11 cellular contexts compared by ENCODE assay signal in the genomic region with DNA sequence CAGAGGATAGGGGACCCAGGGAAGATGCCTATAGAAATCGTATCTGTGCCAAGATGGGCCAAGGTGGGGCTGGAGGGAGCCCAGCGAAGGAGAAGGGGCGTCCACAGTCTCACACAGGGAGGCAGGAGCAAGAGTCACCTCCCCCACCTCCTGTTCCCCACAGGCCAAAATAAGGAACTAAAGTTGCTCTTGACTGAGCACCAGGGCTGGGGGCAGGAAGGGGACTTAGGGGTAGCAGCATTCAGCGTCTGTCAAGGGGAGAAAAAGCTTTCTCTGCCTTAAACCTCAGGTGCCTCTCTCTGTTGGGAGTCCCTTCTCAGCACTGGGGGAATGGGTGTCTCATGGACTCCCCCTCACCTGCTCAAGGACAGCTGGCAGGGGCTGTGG. TPM values are rescaled to one million over a fixed set of nuclear protein-coding genes. Genes with fewer than 3 reads are reported as not detected.
DNase-seq lines count a peak whose midpoint lies in the region; ATAC-seq, FAIRE-seq and TF ChIP-seq lines count a peak whose summit lies in the region.
"Had no signal": no experiment of that assay in that cellular context is flagged by ENCODE, and none has a peak within 500 bp of the region (broad histone marks: within the 10 kb centered on the region; RNA-seq: fewer than 3 reads in every experiment).

No MANE protein-coding gene starts in this region.

- ATAC-seq in activated CD8-positive, alpha-beta T cell treated with anti-CD3 and anti-CD28 coated beads, Interleukin-2, amount 10 ng/mL, durations not matched to agents 7 days and 5 days = no peak
- ATAC-seq: heart right ventricle had no signal

- H3K79me1 ChIP-seq in neuronal stem cell (ENCODE audit: low read depth, low read length) = no peaks in the 10 kb centered on the region

- no peak for FAIRE-seq in GM12891 (lab: Jason Lieb, UNC)

- H2BK15ac ChIP-seq in neuronal stem cell (ENCODE audit: low read length) = peak overlapping the region; percentile 64

- no peak overlapping the region for H3K4me2 ChIP-seq in neuronal stem cell (ENCODE audit: insufficient read depth, low read length, poor library complexity, severe bottlenecking)

- no peaks in the 10 kb centered on the region for H3K27me3 Mint-ChIP-seq in activated CD8-positive, alpha-beta T cell treated with anti-CD3 and anti-CD28 coated beads, Interleukin-2, amount 10 ng/mL, durations not matched to agents 7 days and 5 days (ENCODE audit: low read depth)

- peaks cover 0 to 39% (median 11%) of the 10 kb centered on the region in 3 experiments for H3K27me3 ChIP-seq in neuronal stem cell (ENCODE audit: control insufficient read depth in 3 of 3, insufficient read depth in 3 of 3, low read depth in 1 of 3, low read length in 3 of 3)
- H3K27me3 ChIP-seq in WERI-Rb-1 (ENCODE audit: insufficient read depth, low read depth, severe bottlenecking) = no peaks in the 10 kb centered on the region
- no peaks in the 10 kb centered on the region for H3K27me3 ChIP-seq in prostate gland (replicated peaks; ENCODE audit: insufficient read depth)
- H3K27me3 ChIP-seq: heart right ventricle had no signal

- peak overlapping the region; percentile 95 for H3K27ac Mint-ChIP-seq in activated CD8-positive, alpha-beta T cell treated with anti-CD3 and anti-CD28 coated beads, Interleukin-2, amount 10 ng/mL, durations not matched to agents 7 days and 5 days

- H3K4me3 Mint-ChIP-seq in activated CD8-positive, alpha-beta T cell treated with anti-CD3 and anti-CD28 coated beads, Interleukin-2, amount 10 ng/mL, durations not matched to agents 7 days and 5 days = peak overlapping the region; percentile 67

- TF ChIP-seq CTCF in WERI-Rb-1 (IDR thresholded peaks at IDR 0.05; ENCODE audit: low read depth, low read length) = no peak
- no peak for TF ChIP-seq CTCF in prostate gland (IDR thresholded peaks at IDR 0.05)

- CTCF ChIA-PET in activated CD8-positive, alpha-beta T cell treated with anti-CD3 and anti-CD28 coated beads, Interleukin-2, amount 10 ng/mL, durations not matched to agents 7 days and 5 days (lab: Charles Lee) = interaction anchor here (1.2 to 9.1 kb wide), 3 partner anchors 10 to 73 kb away, joined by 3 to 176 read pairs (median 41); partner anchors contain the start of genes ARHGEF1 and RPS19

- no peak overlapping the region for H4K91ac ChIP-seq in neuronal stem cell (ENCODE audit: low read depth, low read length, poor library complexity)

- intact Hi-C loops in prostate gland (cut with DNase I) = no loop called here

- H3K4me1 Mint-ChIP-seq in activated CD8-positive, alpha-beta T cell treated with anti-CD3 and anti-CD28 coated beads, Interleukin-2, amount 10 ng/mL, durations not matched to agents 7 days and 5 days (ENCODE audit: low read depth) = peaks cover 86% of the 10 kb centered on the region

- H4K8ac ChIP-seq in neuronal stem cell (ENCODE audit: low read depth, low read length) = no peak overlapping the region

- H3K4ac ChIP-seq in neuronal stem cell (ENCODE audit: low read length) = no peak overlapping the region

- no peak overlapping the region for H2BK5ac ChIP-seq in neuronal stem cell (ENCODE audit: low read length)

- H3K36me3 Mint-ChIP-seq in activated CD8-positive, alpha-beta T cell treated with anti-CD3 and anti-CD28 coated beads, Interleukin-2, amount 10 ng/mL, durations not matched to agents 7 days and 5 days (ENCODE audit: low read depth) = peaks cover 13% of the 10 kb centered on the region

- H3K4me3 ChIP-seq in neuronal stem cell (ENCODE audit: low read length in 2 of 2) = no peak overlapping the region
- H3K4me3 ChIP-seq in WERI-Rb-1 (ENCODE audit: low read depth, low read length) = no peak overlapping the region
- H3K4me3 ChIP-seq in prostate gland = no peak overlapping the region
- H3K4me3 ChIP-seq: heart right ventricle had no signal

- H3K23ac ChIP-seq in neuronal stem cell (ENCODE audit: low read depth, low read length, poor library complexity) = peak overlapping the region; percentile 87

- H3K18ac ChIP-seq in neuronal stem cell (ENCODE audit: low read length) = no peak overlapping the region

- H3K4me1 ChIP-seq in neuronal stem cell (ENCODE audit: control insufficient read depth in 2 of 2, insufficient read depth in 1 of 2, low read depth in 1 of 2, low read length in 2 of 2) (peaks cover 0 to 4% of the 10 kb centered on the region in 2 donors), prostate gland (replicated peaks) (no peaks in the 10 kb centered on the region)

- no peak for DNase-seq in GM12891 (ENCODE audit: insufficient read length, low spot score)
- DNase-seq in KG1 (lab: John Stamatoyannopoulos, UW) = peak; percentile 46
- no peak for DNase-seq in activated CD8-positive, alpha-beta T cell treated with anti-CD3 and anti-CD28 coated beads, Interleukin-2, amount 10 ng/mL, durations not matched to agents 7 days and 5 days
- DNase-seq in neuronal stem cell (ENCODE audit: low spot score) = no peak
- no peak for DNase-seq in D341Med (ENCODE audit: low spot score)
- DNase-seq in WERI-Rb-1 = no peak
- no peak for DNase-seq in prostate gland (ENCODE audit: low spot score)
- DNase-seq in kidney glomerular epithelial cell (lab: John Stamatoyannopoulos, UW) = no peak
- DNase-seq: heart right ventricle, NCI-H774 had no signal

- no CpG with 5 or more reads among the region's 4 CpGs for WGBS in neuronal stem cell (ENCODE audit: extremely low coverage in 2 of 2, insufficient read length in 2 of 2, insufficient replicate concordance in 1 of 2), 2 donors
- WGBS in prostate gland = 61% methylated on average over 4 of the region's 4 CpGs

- no peak overlapping the region for H2BK120ac ChIP-seq in neuronal stem cell (ENCODE audit: low read depth, low read length)

- H3K9me3 Mint-ChIP-seq in activated CD8-positive, alpha-beta T cell treated with anti-CD3 and anti-CD28 coated beads, Interleukin-2, amount 10 ng/mL, durations not matched to agents 7 days and 5 days (ENCODE audit: insufficient read depth) = no peaks in the 10 kb centered on the region

- no peak overlapping the region for H2BK12ac ChIP-seq in neuronal stem cell (ENCODE audit: low read length)

- H3K14ac ChIP-seq in neuronal stem cell (ENCODE audit: low read length) = no peak overlapping the region

- H3K27ac ChIP-seq in neuronal stem cell (replicated peaks; ENCODE audit: low read length) (no peak overlapping the region), WERI-Rb-1 (no peak overlapping the region), prostate gland (no peak overlapping the region)

- no peak overlapping the region for H2AFZ ChIP-seq in neuronal stem cell (ENCODE audit: low read length)

- TF ChIP-seq POLR2A in GM12891 (IDR thresholded peaks at IDR 0.05; ENCODE audit: low read depth, low read length) (peak; percentile 61), prostate gland (IDR thresholded peaks at IDR 0.05) (no peak)

- peak overlapping the region; percentile 16 for H3K9ac ChIP-seq in neuronal stem cell (ENCODE audit: low read depth, low read length, poor library complexity)

- POLR2A ChIA-PET in activated CD8-positive, alpha-beta T cell treated with anti-CD3 and anti-CD28 coated beads, Interleukin-2, amount 10 ng/mL, durations not matched to agents 7 days and 5 days (lab: Charles Lee) = interaction anchor here (2.4 to 9.3 kb wide), 3 partner anchors 10 to 18 kb away, joined by 12 to 241 read pairs (median 39); partner anchors contain the start of genes ARHGEF1 and RPS19

- H2AK5ac ChIP-seq in neuronal stem cell (ENCODE audit: low read depth, low read length) = no peak overlapping the region

- no peaks in the 10 kb centered on the region for H3K36me3 ChIP-seq in neuronal stem cell (replicated peaks in 1 of 2; ENCODE audit: control insufficient read depth in 2 of 2, insufficient read depth in 2 of 2, low read length in 2 of 2)
- H3K36me3 ChIP-seq in WERI-Rb-1 = peaks cover 6% of the 10 kb centered on the region
- no peaks in the 10 kb centered on the region for H3K36me3 ChIP-seq in prostate gland

- H3K9me3 ChIP-seq in neuronal stem cell (replicated peaks in 1 of 2; ENCODE audit: control insufficient read depth in 2 of 2, insufficient read depth in 1 of 2, low read depth in 1 of 2, low read length in 2 of 2) (no peaks in the 10 kb centered on the region), WERI-Rb-1 (ENCODE audit: severe bottlenecking) (no peaks in the 10 kb centered on the region), prostate gland (no peaks in the 10 kb centered on the region)
- H3K9me3 ChIP-seq: heart right ventricle had no signal

TF ChIP-seq in GM12891, 5 proteins besides CTCF, POLR2A, EP300 and RAD21 (continues in another document):
- no peak for TF ChIP-seq PAX5 (IDR thresholded peaks at IDR 0.05; ENCODE audit: insufficient read depth, low read length, severe bottlenecking)
- no peak for TF ChIP-seq TAF1 (IDR thresholded peaks at IDR 0.05; ENCODE audit: low read depth, low read length)
- TF ChIP-seq POLR2AphosphoS5 (IDR thresholded peaks at IDR 0.05; ENCODE audit: low read depth, low read length) = 0 out of 2 replicates have a peak, but pooled peaks have one; percentile 69

RNA-seq across cellular contexts. Expression of gene CD79A, which starts 0.4 kb away (rescaled TPM):
- polyA plus RNA-seq in GM12891 (2012; ENCODE audit: low read depth, missing spikeins) = 466 TPM
- total RNA-seq in activated CD8-positive, alpha-beta T cell treated with anti-CD3 and anti-CD28 coated beads, Interleukin-2, amount 10 ng/mL, durations not matched to agents 7 days and 5 days = 10 to 100 TPM; 17.4 to 21.5 TPM
- 0.67 TPM for polyA plus RNA-seq in neuronal stem cell (2013, experiment 1 of 2)
- 0.64 TPM for polyA plus RNA-seq in neuronal stem cell (2013, experiment 2 of 2)
- under 1 TPM in 1 of 2 donors, not detected in 1; 0.59 TPM for total RNA-seq in prostate gland

RNA-seq across cellular contexts. Expression of gene ARHGEF1, which starts 5.5 kb away (rescaled TPM):
- 125 TPM for polyA plus RNA-seq in GM12891 (2012; ENCODE audit: low read depth, missing spikeins)
- total RNA-seq in activated CD8-positive, alpha-beta T cell treated with anti-CD3 and anti-CD28 coated beads, Interleukin-2, amount 10 ng/mL, durations not matched to agents 7 days and 5 days = 100 to 1,000 TPM; 515 to 537 TPM
- 30.0 TPM for polyA plus RNA-seq in neuronal stem cell (2013, experiment 1 of 2)
- polyA plus RNA-seq in neuronal stem cell (2013, experiment 2 of 2) = 29.8 TPM
- total RNA-seq in prostate gland = 10 to 100 TPM; 57.1 to 65.6 TPM

RNA-seq across cellular contexts. Expression of gene RPS19, which starts 17.4 kb away (rescaled TPM):
- 7,698 TPM for polyA plus RNA-seq in GM12891 (2012; ENCODE audit: low read depth, missing spikeins)
- total RNA-seq in activated CD8-positive, alpha-beta T cell treated with anti-CD3 and anti-CD28 coated beads, Interleukin-2, amount 10 ng/mL, durations not matched to agents 7 days and 5 days = 1,000 to 10,000 TPM; 3,024 to 3,056 TPM
- 4,580 TPM for polyA plus RNA-seq in neuronal stem cell (2013, experiment 1 of 2)
- polyA plus RNA-seq in neuronal stem cell (2013, experiment 2 of 2) = 4,472 TPM
- total RNA-seq in prostate gland = 1,000 to 10,000 TPM; 1,179 to 1,248 TPM

RNA-seq across cellular contexts. Expression of gene DMRTC2, which starts 32.6 kb away (rescaled TPM):
- not detected for polyA plus RNA-seq in GM12891 (2012; ENCODE audit: low read depth, missing spikeins)
- total RNA-seq in activated CD8-positive, alpha-beta T cell treated with anti-CD3 and anti-CD28 coated beads, Interleukin-2, amount 10 ng/mL, durations not matched to agents 7 days and 5 days = not detected
- not detected for polyA plus RNA-seq in neuronal stem cell (2013, experiment 1 of 2)
- polyA plus RNA-seq in neuronal stem cell (2013, experiment 2 of 2) = not detected
- total RNA-seq in prostate gland = 1 to 10 TPM in 1 of 2 donors, not detected in 1; 9.6 TPM
- total RNA-seq: heart right ventricle, HT-29 had no signal
- polyA plus RNA-seq: heart right ventricle had no signal

RNA-seq across cellular contexts. Expression of gene LYPD4, which starts 33.0 kb away (rescaled TPM):
- not detected for polyA plus RNA-seq in GM12891 (2012; ENCODE audit: low read depth, missing spikeins)
- total RNA-seq in activated CD8-positive, alpha-beta T cell treated with anti-CD3 and anti-CD28 coated beads, Interleukin-2, amount 10 ng/mL, durations not matched to agents 7 days and 5 days = not detected
- not detected for polyA plus RNA-seq in neuronal stem cell (2013, experiment 1 of 2)
- not detected for polyA plus RNA-seq in neuronal stem cell (2013, experiment 2 of 2)
- total RNA-seq in prostate gland = 1 to 10 TPM in 1 of 2 donors, not detected in 1; 6.6 TPM
- total RNA-seq: heart right ventricle, HT-29 had no signal
- polyA plus RNA-seq: heart right ventricle had no signal

Comparison
In these comparisons a context has a peak if more than half of its experiments do, and no peak if none do; other contexts are left out.
1. RNA of gene CD79A, which starts 0.4 kb away (total RNA-seq): 17.4 to 21.5 TPM in activated CD8-positive, alpha-beta T cell treated with anti-CD3 and anti-CD28 coated beads, Interleukin-2, amount 10 ng/mL, durations not matched to agents 7 days and 5 days; 0.59 TPM in prostate gland; every median in the first group is over 10 times any median in the second.
2. RNA of gene ARHGEF1, which starts 5.5 kb away (total RNA-seq): 515 to 537 TPM in activated CD8-positive, alpha-beta T cell treated with anti-CD3 and anti-CD28 coated beads, Interleukin-2, amount 10 ng/mL, durations not matched to agents 7 days and 5 days; 57.1 to 65.6 TPM in prostate gland; every median in the first group is over 4 times any median in the second.